Comparison of ENCODE assay signal across 19 cellular contexts in the genomic region with DNA sequence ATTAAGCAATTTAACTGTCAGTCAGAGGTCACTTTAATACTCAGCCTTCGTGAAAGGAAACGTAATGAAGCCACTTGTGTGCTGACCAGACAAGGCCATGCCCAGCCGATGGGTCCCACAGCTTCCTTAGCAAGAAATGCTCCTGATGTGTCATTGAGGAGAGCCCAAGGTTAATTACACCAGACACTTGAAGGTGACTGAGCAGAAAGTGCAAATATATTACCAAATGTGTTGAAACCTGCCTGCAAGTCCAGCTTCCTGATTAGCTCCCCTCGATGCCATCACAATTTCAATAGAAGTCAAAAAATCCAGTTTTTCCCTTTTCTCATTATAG.
A peak's percentile ranks its signal among the peaks of the same experiment; 100 is the strongest.
DNase-seq lines count a peak whose midpoint lies in the region; TF ChIP-seq lines count a peak whose summit lies in the region.
"Had no signal": no experiment of that assay in that cellular context is flagged by ENCODE, and none has a peak within 500 bp of the region (broad histone marks: within the 10 kb centered on the region; RNA-seq: fewer than 3 reads in every experiment).

No MANE protein-coding gene starts in this region.

- TF ChIP-seq POLR2A in suprapubic skin (IDR thresholded peaks at IDR 0.05), result no peak

- in situ Hi-C loops in brain microvascular endothelial cell (cut with HindIII; ENCODE audit: low pct_ligation_motif_present, low sequenced_read_pairs), result no loop called here

- H3K9me3 ChIP-seq in HUES6 (ENCODE audit: control insufficient read depth, insufficient read depth, low read depth, low read length) (no peaks in the 10 kb centered on the region), mesodermal cell (ENCODE audit: control insufficient read depth, low read length) (no peaks in the 10 kb centered on the region), suprapubic skin (no peaks in the 10 kb centered on the region)
- H3K9me3 ChIP-seq: ovary had no signal

- DNase-seq in brain microvascular endothelial cell (no peak), suprapubic skin (ENCODE audit: low spot score in 2 of 2) (no peak), GM19238 (ENCODE audit: insufficient read length, low spot score) (no peak), mucosa of gallbladder (ENCODE audit: low spot score) (no peak), H4 (ENCODE audit: low spot score) (no peak), A172 (ENCODE audit: low spot score) (no peak)
- DNase-seq: activated naive CD8-positive, alpha-beta T cell treated with anti-CD3 and anti-CD28 coated beads, Interleukin-2, amount 50 U/mL, for 24 hours; CD8-positive, alpha-beta memory T cell; dorsolateral prefrontal cortex; GF-D8; NCI-H146; NCI-H524; SIG-M5; stimulated activated CD4-positive, alpha-beta T cell treated with anti-CD3 and anti-CD28 coated beads, Interleukin-4, amount 100 ng/mL, for 1 hour; stimulated activated naive CD8-positive, alpha-beta T cell treated with anti-CD3 and anti-CD28 coated beads, Interleukin-15, Interleukin-2, amounts not matched to agents 100 U/mL and 50 U/mL, for 24 hours had no signal

- H3K4me3 ChIP-seq in HUES6 (ENCODE audit: low read depth, low read length) (no peak overlapping the region), brain microvascular endothelial cell (ENCODE audit: low read depth, low read length) (no peak overlapping the region), mesodermal cell (ENCODE audit: extremely low read depth, insufficient read depth, low read length, poor library complexity, severe bottlenecking) (no peak overlapping the region), suprapubic skin (no peak overlapping the region)
- H3K4me3 ChIP-seq: ovary had no signal

- TF ChIP-seq CTCF in brain microvascular endothelial cell (IDR thresholded peaks at IDR 0.05; ENCODE audit: low read depth, low read length, missing control alignments) (no peak), suprapubic skin (IDR thresholded peaks at IDR 0.05) (no peak)

- H3K27me3 ChIP-seq in HUES6 (ENCODE audit: control insufficient read depth, insufficient read depth, low read length) (no peaks in the 10 kb centered on the region), brain microvascular endothelial cell (replicated peaks) (no peaks in the 10 kb centered on the region), suprapubic skin (no peaks in the 10 kb centered on the region)
- H3K27me3 ChIP-seq: ovary had no signal

- H3K4me1 ChIP-seq in HUES6 (ENCODE audit: control insufficient read depth, insufficient read depth, low read length) (peaks cover 27% of the 10 kb centered on the region), mesodermal cell (ENCODE audit: control insufficient read depth, insufficient read depth, low read length, poor library complexity, severe bottlenecking) (peaks cover 47% of the 10 kb centered on the region), suprapubic skin (peaks cover 32% of the 10 kb centered on the region)

- TF ChIP-seq EP300 in suprapubic skin (IDR thresholded peaks at IDR 0.05), result no peak

- H3K36me3 ChIP-seq in HUES6 (ENCODE audit: control insufficient read depth, insufficient read depth, low read length) (no peaks in the 10 kb centered on the region), brain microvascular endothelial cell (replicated peaks) (no peaks in the 10 kb centered on the region), mesodermal cell (ENCODE audit: control insufficient read depth, insufficient read depth, low read length) (no peaks in the 10 kb centered on the region), suprapubic skin (no peaks in the 10 kb centered on the region)
- H3K36me3 ChIP-seq: ovary, WERI-Rb-1 had no signal

- H3K27ac ChIP-seq in HUES6 (ENCODE audit: low read depth, low read length) (peak overlapping the region; percentile 12; the same call in 1 of the 2 replicates), brain microvascular endothelial cell (peak overlapping the region; percentile 85), mesodermal cell (ENCODE audit: low read depth, low read length, severe bottlenecking) (peak overlapping the region; percentile 94), suprapubic skin (peak overlapping the region; percentile 38)
- H3K27ac ChIP-seq: WERI-Rb-1 had no signal

- WGBS in mesodermal cell (ENCODE audit: insufficient coverage in 2 of 2), 2 experiments, result 51 to 56% methylated on average over 4 of the region's 4 CpGs
- WGBS in suprapubic skin, result 44% methylated on average over 4 of the region's 4 CpGs

- peak overlapping the region; percentile 31 for H3K9ac ChIP-seq in HUES6 (ENCODE audit: low read length)

Comparison
In these comparisons a context has a peak if more than half of its experiments do, and no peak if none do; other contexts are left out.
1. H3K27ac ChIP-seq: peak in every context shown above with its lines; median percentile 94 in mesodermal cell; 85 in brain microvascular endothelial cell; 38 in suprapubic skin; 12 in HUES6.